ENCODE assay signal across 19 cellular contexts in the genomic region with DNA sequence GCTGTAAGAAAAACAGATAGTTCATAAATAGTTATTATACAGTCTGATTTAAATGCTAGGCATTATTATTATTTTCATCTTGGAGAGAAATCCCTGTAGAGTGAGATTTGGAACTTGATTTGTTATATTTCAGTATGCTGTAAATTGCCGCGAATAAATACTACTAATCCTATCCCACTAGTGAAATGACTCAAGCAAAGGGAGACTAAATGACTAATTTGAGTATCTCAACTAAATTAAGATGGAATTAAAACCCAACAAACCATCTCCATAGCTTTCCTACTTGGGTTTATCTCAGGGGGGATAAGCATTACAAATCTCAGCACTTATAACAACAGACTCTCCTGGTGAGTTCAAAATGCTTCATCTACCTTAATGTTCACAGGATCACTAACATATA.
DNase-seq lines count a peak whose midpoint lies in the region; ATAC-seq, FAIRE-seq and TF ChIP-seq lines count a peak whose summit lies in the region.
"Had no signal": no experiment of that assay in that cellular context is flagged by ENCODE, and none has a peak within 500 bp of the region (broad histone marks: within the 10 kb centered on the region; RNA-seq: fewer than 3 reads in every experiment).

No MANE protein-coding gene starts in this region.

- peaks cover 0 to 15% (median 0%) of the 10 kb centered on the region in 11 experiments; a peak in 5 of 22 replicates for H3K36me3 ChIP-seq in BLaER1 treated with 17β-estradiol and CSF1 and Interleukin-3, amounts not matched to agents 10 nM and 100 nM
- H3K36me3 ChIP-seq in neutrophil, result no peaks in the 10 kb centered on the region

- peaks cover 24% of the 10 kb centered on the region for H3K4me1 Mint-ChIP-seq in MCF 10A (ENCODE audit: insufficient read depth, unreplicated experiment)

- no peak for TF ChIP-seq CTCF in MCF 10A (IDR thresholded peaks at IDR 0.05; ENCODE audit: unreplicated experiment)
- no peak for TF ChIP-seq CTCF in neutrophil (IDR thresholded peaks at IDR 0.05)

- DNase-seq in GM19239 (ENCODE audit: insufficient read length, low spot score) (no peak), MCF 10A (ENCODE audit: unreplicated experiment) (no peak), DMS79 (lab: John Stamatoyannopoulos, UW) (no peak), NCI-H2081 (lab: John Stamatoyannopoulos, UW) (no peak), NCI-H82 (lab: John Stamatoyannopoulos, UW) (no peak)
- DNase-seq: CD4-positive, CD25-positive, alpha-beta regulatory T cell; DMS53; H9; IMR-90; MV-4-11; NCI-H1436 treated with DMSO at 0.1 percent for 48 hours; NCI-H2227 treated with DMSO at 0.1 percent for 48 hours; NCI-H69; SK-N-SH had no signal

- POLR2A ChIA-PET in MCF 10A (lab: Yijun Ruan, JAX), result interaction anchor here (3.0 kb wide), 1 partner anchor 8 kb away, joined by 21 read pairs; no protein-coding TSS in a partner anchor

- peak overlapping the region; percentile 76 for H3K4me3 Mint-ChIP-seq in MCF 10A (ENCODE audit: unreplicated experiment)
- H3K4me3 Mint-ChIP-seq: CD4-positive, CD25-positive, alpha-beta regulatory T cell; H9 had no signal

- intact Hi-C loops in MCF 10A (cut with micrococcal nuclease), result no loop called here

- H3K27me3 Mint-ChIP-seq in MCF 10A (ENCODE audit: insufficient read depth, unreplicated experiment), result no peaks in the 10 kb centered on the region

- peak overlapping the region; percentile 64 for H3K27ac Mint-ChIP-seq in MCF 10A (ENCODE audit: low read depth, unreplicated experiment)
- H3K27ac Mint-ChIP-seq: CD4-positive, CD25-positive, alpha-beta regulatory T cell; H9 had no signal

- H3K27ac ChIP-seq in BLaER1 treated with 17β-estradiol and CSF1 and Interleukin-3, amounts not matched to agents 10 nM and 100 nM, result peak overlapping the region in 2 of 11 experiments; percentile 8 to 80; a peak in 1 of 22 replicates
- peak overlapping the region; percentile 38 for H3K27ac ChIP-seq in neutrophil

- CTCF ChIA-PET in MCF 10A (lab: Yijun Ruan, JAX), result interaction anchor here (0.6 kb wide), 1 partner anchor 113 kb away, joined by 3 read pairs; no protein-coding TSS in a partner anchor

- no peak for ATAC-seq in HG03521 (IDR thresholded peaks at IDR 0.05; ENCODE audit: unreplicated experiment)
- ATAC-seq: Right ventricle myocardium inferior had no signal

- peak overlapping the region in 5 of 10 experiments; percentile 31 to 72 (median 71); a peak in 9 of 20 replicates for H3K4me3 ChIP-seq in BLaER1 treated with 17β-estradiol and CSF1 and Interleukin-3, amounts not matched to agents 10 nM and 100 nM
- peak overlapping the region in 1 of 2 experiments; percentile 79 for H3K4me3 ChIP-seq in neutrophil (ENCODE audit: low read depth in 1 of 2, low read length in 1 of 2)

- H3K4me2 ChIP-seq in BLaER1 treated with 17β-estradiol and CSF1 and Interleukin-3, amounts not matched to agents 10 nM and 100 nM, result peak overlapping the region in 6 of 11 experiments; percentile 1 to 99 (median 78); a peak in 11 of 22 replicates
- H3K4me2 ChIP-seq: SK-N-SH had no signal

- H3K36me3 Mint-ChIP-seq in MCF 10A (ENCODE audit: insufficient read depth, unreplicated experiment), result no peaks in the 10 kb centered on the region
- H3K36me3 Mint-ChIP-seq: CD4-positive, CD25-positive, alpha-beta regulatory T cell had no signal

- H3K4me1 ChIP-seq in BLaER1 treated with 17β-estradiol and CSF1 and Interleukin-3, amounts not matched to agents 10 nM and 100 nM, result peaks cover 10 to 75% (median 21%) of the 10 kb centered on the region in 10 experiments
- peaks cover 61 to 69% of the 10 kb centered on the region in 2 experiments for H3K4me1 ChIP-seq in neutrophil (ENCODE audit: control insufficient read depth in 1 of 2, insufficient read depth in 1 of 2, low read depth in 1 of 2, low read length in 1 of 2)

- peaks cover 0 to 67% (median 0%) of the 10 kb centered on the region in 11 experiments; a peak in 8 of 22 replicates for H4K20me1 ChIP-seq in BLaER1 treated with 17β-estradiol and CSF1 and Interleukin-3, amounts not matched to agents 10 nM and 100 nM

- H3K9me3 Mint-ChIP-seq in MCF 10A (ENCODE audit: unreplicated experiment), result no peaks in the 10 kb centered on the region
- H3K9me3 Mint-ChIP-seq: H9 had no signal

- no TSS peak for BruUV-seq in MCF 10A (replicated peaks; lab: Mats Ljungman, UMichigan)

- no peaks in the 10 kb centered on the region; a peak in 1 of 22 replicates for H3K27me3 ChIP-seq in BLaER1 treated with 17β-estradiol and CSF1 and Interleukin-3, amounts not matched to agents 10 nM and 100 nM
- H3K27me3 ChIP-seq in neutrophil, result no peaks in the 10 kb centered on the region

- peaks cover 0 to 10% (median 0%) of the 10 kb centered on the region in 11 experiments; a peak in 5 of 22 replicates for H3K9me3 ChIP-seq in BLaER1 treated with 17β-estradiol and CSF1 and Interleukin-3, amounts not matched to agents 10 nM and 100 nM (replicated peaks in 1 of 11)
- H3K9me3 ChIP-seq in neutrophil, result no peaks in the 10 kb centered on the region
- H3K9me3 ChIP-seq: SK-N-SH had no signal

- H3K9ac ChIP-seq in BLaER1 treated with 17β-estradiol and CSF1 and Interleukin-3, amounts not matched to agents 10 nM and 100 nM, result peak overlapping the region in 3 of 11 experiments; percentile 77 to 83 (median 83); a peak in 6 of 22 replicates
- H3K9ac ChIP-seq: SK-N-SH had no signal

- FAIRE-seq in GM19239 (lab: Jason Lieb, UNC), result peak; percentile 79
- FAIRE-seq: G401.6 had no signal
